ENCODE assay signal across 19 cellular contexts in the genomic region with DNA sequence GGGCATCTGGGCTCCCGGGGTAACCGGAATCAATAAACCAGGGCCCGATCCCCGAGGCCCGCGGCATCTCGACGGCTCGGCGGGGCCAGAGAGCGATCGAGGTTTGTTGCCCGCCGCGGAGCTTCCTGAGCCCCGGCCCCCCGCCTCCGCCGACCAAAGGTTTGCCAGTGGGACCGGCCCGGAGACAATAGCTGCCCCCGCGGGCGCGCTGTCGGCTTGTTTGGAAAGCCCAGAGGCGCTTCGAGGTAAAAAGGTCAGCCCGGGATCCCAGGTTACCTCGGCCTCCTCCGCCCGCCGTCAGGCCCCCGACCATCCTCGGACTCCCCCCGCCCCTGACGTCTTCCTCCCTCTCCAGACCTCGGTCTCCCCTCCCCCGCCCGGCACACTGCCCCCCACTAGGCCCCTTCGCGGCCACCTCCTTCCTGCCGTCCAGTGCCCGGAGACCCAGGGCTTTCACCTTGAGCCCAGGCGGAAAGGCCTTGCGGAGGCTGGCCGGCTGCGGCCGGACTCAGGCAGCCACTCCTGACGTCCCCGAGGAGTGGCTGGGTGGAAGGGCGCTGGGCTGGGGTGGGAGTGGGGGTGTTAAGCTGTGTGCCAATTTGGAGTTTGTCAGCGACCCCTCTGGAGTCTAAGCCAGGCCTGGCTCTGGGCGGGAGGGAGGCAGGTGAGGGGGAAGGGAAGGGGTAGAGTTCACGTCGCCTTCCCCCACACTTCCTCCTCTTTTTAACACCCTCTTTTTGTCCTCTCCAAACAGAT. TPM values are rescaled to one million over a fixed set of nuclear protein-coding genes. Genes with fewer than 3 reads are reported as not detected.
DNase-seq lines count a peak whose midpoint lies in the region; ATAC-seq, FAIRE-seq and TF ChIP-seq lines count a peak whose summit lies in the region.
"Had no signal": no experiment of that assay in that cellular context is flagged by ENCODE, and none has a peak within 500 bp of the region (broad histone marks: within the 10 kb centered on the region; RNA-seq: fewer than 3 reads in every experiment).

No MANE protein-coding gene starts in this region.

- FAIRE-seq in astrocyte (lab: Jason Lieb, UNC): no peak
- FAIRE-seq in keratinocyte (lab: Jason Lieb, UNC): no peak
- FAIRE-seq: bronchial epithelial cell had no signal

- no peak overlapping the region for H3K27ac Mint-ChIP-seq in astrocyte (ENCODE audit: unreplicated experiment)

- H3K9me3 ChIP-seq in SK-N-SH (no peaks in the 10 kb centered on the region), astrocyte (ENCODE audit: insufficient read depth, low read depth, low read length) (no peaks in the 10 kb centered on the region), keratinocyte (ENCODE audit: control insufficient read depth, low read depth, low read length) (no peaks in the 10 kb centered on the region), psoas muscle (no peaks in the 10 kb centered on the region)
- H3K9me3 ChIP-seq: gastroesophageal sphincter had no signal

- H3K36me3 Mint-ChIP-seq in astrocyte (ENCODE audit: low read depth, unreplicated experiment): peaks cover 2% of the 10 kb centered on the region

- no peak overlapping the region for H3K4me3 ChIP-seq in SK-N-SH (ENCODE audit: low read depth in 2 of 2, low read length in 1 of 2)
- no peak overlapping the region for H3K4me3 ChIP-seq in astrocyte (ENCODE audit: insufficient read depth, low read depth, low read length)
- H3K4me3 ChIP-seq in keratinocyte (ENCODE audit: control insufficient read depth in 2 of 3, extremely low read depth in 1 of 3, insufficient read depth in 2 of 3, low read depth in 1 of 3, low read length in 3 of 3): no peak overlapping the region
- peak overlapping the region; percentile 38 for H3K4me3 ChIP-seq in psoas muscle

- H3K27me3 Mint-ChIP-seq in astrocyte (ENCODE audit: low read depth, unreplicated experiment): peaks cover 92% of the 10 kb centered on the region

- POLR2A ChIA-PET in SK-N-SH (lab: Yijun Ruan, JAX): no interaction called here

- H3K4me3 Mint-ChIP-seq in astrocyte (ENCODE audit: unreplicated experiment): peak overlapping the region; percentile 60

- intact Hi-C loops in psoas muscle (cut with DNase I): no loop called here

- H2AFZ ChIP-seq in SK-N-SH (ENCODE audit: low read depth) (no peak overlapping the region), astrocyte (ENCODE audit: low read depth, low read length) (peak overlapping the region; percentile 45), keratinocyte (ENCODE audit: control insufficient read depth, low read length) (no peak overlapping the region)

- H3F3A ChIP-seq in SK-N-SH (replicated peaks; ENCODE audit: insufficient read depth): no peaks in the 10 kb centered on the region

- H3K79me2 ChIP-seq in SK-N-SH (ENCODE audit: insufficient read depth) (no peaks in the 10 kb centered on the region), astrocyte (ENCODE audit: insufficient read depth, low read length) (no peaks in the 10 kb centered on the region), keratinocyte (ENCODE audit: control insufficient read depth, insufficient read depth, low read length) (no peaks in the 10 kb centered on the region)

- H3K4me1 Mint-ChIP-seq in astrocyte (ENCODE audit: low read depth, unreplicated experiment): no peaks in the 10 kb centered on the region

- CTCF ChIA-PET in SK-N-SH (lab: Yijun Ruan, JAX): no interaction called here

- no peak for ATAC-seq in SK-N-SH treated with all-trans-retinoic acid at 6 μM for 48 hours
- no peak for ATAC-seq in psoas muscle
- ATAC-seq: gastroesophageal sphincter had no signal

- H3K9me3 Mint-ChIP-seq in astrocyte (ENCODE audit: unreplicated experiment): peaks cover 4% of the 10 kb centered on the region

- H3K9ac ChIP-seq in SK-N-SH (no peak overlapping the region), astrocyte (ENCODE audit: low read length) (no peak overlapping the region), keratinocyte (ENCODE audit: control insufficient read depth, extremely low read depth, insufficient read depth, low read length) (no peak overlapping the region)

- H3K4me1 ChIP-seq in SK-N-SH (ENCODE audit: control insufficient read depth in 1 of 2, insufficient read depth in 2 of 2, low read depth in 1 of 2, low read length in 1 of 2) (no peaks in the 10 kb centered on the region), astrocyte (ENCODE audit: insufficient read depth, low read length) (peaks cover 12% of the 10 kb centered on the region), keratinocyte (ENCODE audit: control insufficient read depth, extremely low read depth, insufficient read depth, low read length) (peaks cover 11% of the 10 kb centered on the region), psoas muscle (no peaks in the 10 kb centered on the region)

- no peaks in the 10 kb centered on the region for H3K36me3 ChIP-seq in SK-N-SH (replicated peaks in 1 of 2; ENCODE audit: control insufficient read depth in 1 of 2, insufficient read depth in 2 of 2, low read length in 1 of 2)
- H3K36me3 ChIP-seq in astrocyte (ENCODE audit: insufficient read depth, low read length): no peaks in the 10 kb centered on the region
- no peaks in the 10 kb centered on the region for H3K36me3 ChIP-seq in keratinocyte (ENCODE audit: control insufficient read depth in 2 of 2, extremely low read depth in 1 of 2, insufficient read depth in 2 of 2, low read length in 2 of 2)
- H3K36me3 ChIP-seq in psoas muscle (ENCODE audit: insufficient read depth in 1 of 2, low read depth in 1 of 2): no peaks in the 10 kb centered on the region
- H3K36me3 ChIP-seq: gastroesophageal sphincter had no signal

- H3K27ac ChIP-seq in SK-N-SH (ENCODE audit: low read depth in 2 of 2, low read length in 1 of 2) (no peak overlapping the region), astrocyte (ENCODE audit: low read depth, low read length) (no peak overlapping the region), keratinocyte (ENCODE audit: control insufficient read depth, insufficient read depth, low read length) (no peak overlapping the region), psoas muscle (no peak overlapping the region)
- H3K27ac ChIP-seq: gastroesophageal sphincter had no signal

- H3K4me2 ChIP-seq in SK-N-SH: no peak overlapping the region
- H3K4me2 ChIP-seq in astrocyte (ENCODE audit: low read length): peak overlapping the region; percentile 58
- peak overlapping the region; percentile 22 for H3K4me2 ChIP-seq in keratinocyte (ENCODE audit: control insufficient read depth, extremely low read depth, insufficient read depth, low read depth, low read length)

- TF ChIP-seq CTCF in SK-N-SH (IDR thresholded peaks at IDR 0.05) (no peak), astrocyte (IDR thresholded peaks at IDR 0.05; ENCODE audit: insufficient read depth, low read depth, low read length) (no peak), keratinocyte (optimal IDR thresholded peaks at IDR 0.05 in 1 of 3, IDR thresholded peaks at IDR 0.05 in 1 of 3, conservative IDR thresholded peaks at IDR 0.05 in 1 of 3; ENCODE audit: extremely low read depth in 1 of 3, insufficient read depth in 2 of 3, low read length in 3 of 3) (no peak), psoas muscle (IDR thresholded peaks at IDR 0.05) (no peak)

- dilution Hi-C loops in keratinocyte (cut with MboI; ENCODE audit: extremely low pct_ligation_motif_present, low sequenced_read_pairs): no loop called here

- no peak for TF ChIP-seq RAD21 in SK-N-SH (IDR thresholded peaks at IDR 0.05; ENCODE audit: low read length)

- no peak for TF ChIP-seq EP300 in SK-N-SH (IDR thresholded peaks at IDR 0.05; ENCODE audit: borderline replicate concordance in 1 of 2, low read depth in 1 of 2, low read length in 1 of 2)

- H3K27me3 ChIP-seq in SK-N-SH (ENCODE audit: insufficient read depth) (peaks cover 98% of the 10 kb centered on the region), astrocyte (ENCODE audit: insufficient read depth, low read length) (peaks cover 50% of the 10 kb centered on the region), keratinocyte (ENCODE audit: control insufficient read depth, extremely low read depth, insufficient read depth, low read length) (peaks cover 8% of the 10 kb centered on the region), psoas muscle (ENCODE audit: insufficient read depth in 3 of 3, low read length in 2 of 3) (peaks cover 0 to 28% (median 7%) of the 10 kb centered on the region in 3 donors)

- DNase-seq in SK-N-SH: peak; percentile 32
- no peak for DNase-seq in astrocyte (ENCODE audit: low read depth)
- no peak for DNase-seq in keratinocyte (ENCODE audit: low read depth, low spot score)
- peak in 1 of 2 donors; percentile 48 for DNase-seq in psoas muscle
- no peak for DNase-seq in kidney tubule cell (ENCODE audit: low spot score)
- no peak for DNase-seq in HCEC 1CT
- DNase-seq in pons (ENCODE audit: low spot score): no peak
- DNase-seq: activated gamma-delta T cell treated with Interleukin-2 at 50 U/mL for 16 hours, Karpas-422, NCI-H1930, NCI-H748 treated with DMSO at 0.1 percent for 48 hours, substantia nigra had no signal

- H3K9me1 ChIP-seq in keratinocyte (ENCODE audit: control insufficient read depth, extremely low read depth, insufficient read depth, low read length): no peaks in the 10 kb centered on the region

- no peaks in the 10 kb centered on the region for H4K20me1 ChIP-seq in SK-N-SH (ENCODE audit: insufficient read depth)
- H4K20me1 ChIP-seq in astrocyte (ENCODE audit: insufficient read depth, low read length): no peaks in the 10 kb centered on the region
- no peaks in the 10 kb centered on the region for H4K20me1 ChIP-seq in keratinocyte (ENCODE audit: control insufficient read depth, extremely low read depth, insufficient read depth, low read length)

- WGBS in SK-N-SH (ENCODE audit: low lambda C conversion rate): 25% methylated on average over 44 of the region's 56 CpGs
- WGBS in psoas muscle, 3 donors: 39 to 40% (median 40%) methylated on average over 42 to 56 of the region's 56 CpGs

- no peaks in the 10 kb centered on the region for H3K9me2 ChIP-seq in SK-N-SH

RNA-seq across cellular contexts. Expression of a gene that starts 3.6 kb away (rescaled TPM):
- polyA plus RNA-seq in SK-N-SH (2012; rRNA removed) (not detected in 2 replicates), keratinocyte (not detected in 3 replicates), psoas muscle (not detected)
- polyA plus RNA-seq in SK-N-SH (2012; cell fraction: cytosol; rRNA removed): not detected in 2 replicates
- not detected in 2 replicates for polyA plus RNA-seq in SK-N-SH (2012; cell fraction: nucleus; rRNA removed)
- total RNA-seq in astrocyte (not detected in 2 replicates), psoas muscle (not detected)
- not detected for polyA plus RNA-seq in keratinocyte (2011; ENCODE audit: low read depth)
- not detected in 2 replicates for polyA plus RNA-seq in keratinocyte (2011; cell fraction: cytosol; rRNA removed)
- polyA plus RNA-seq in keratinocyte (2011; cell fraction: nucleus; rRNA removed): not detected in 2 replicates
- not detected in 2 replicates for polyA plus RNA-seq in keratinocyte (2012; ENCODE audit: low replicate concordance)
- polyA minus RNA-seq in keratinocyte: not detected in 3 replicates
- polyA minus RNA-seq in keratinocyte (2011; cell fraction: cytosol; rRNA and poly(A)+ RNA removed): not detected
- not detected in 2 replicates for polyA minus RNA-seq in keratinocyte (2011; cell fraction: nucleus; rRNA and poly(A)+ RNA removed)
- total RNA-seq: A172, bronchial epithelial cell, G401, gastroesophageal sphincter, liver, osteocyte had no signal
- polyA plus RNA-seq: liver had no signal

RNA-seq across cellular contexts. Expression of a gene that starts 17.7 kb away (rescaled TPM):
- polyA plus RNA-seq in SK-N-SH (2012; rRNA removed) (1.2 and 1.9 TPM in 2 replicates), keratinocyte (3.0 to 5.7 TPM (median 3.8 TPM) in 3 replicates), psoas muscle (1 to 10 TPM; 4.6 to 5.0 (median 5.0) TPM)
- 0.73 and 1.1 TPM in 2 replicates for polyA plus RNA-seq in SK-N-SH (2012; cell fraction: cytosol; rRNA removed)
- polyA plus RNA-seq in SK-N-SH (2012; cell fraction: nucleus; rRNA removed): 2.6 and 3.2 TPM in 2 replicates
- total RNA-seq in astrocyte (0.41 and 1.8 TPM in 2 replicates), psoas muscle (10 to 100 TPM in 1 of 4 donors, 1 to 10 TPM in 3; 3.1 to 12.9 (median 6.5) TPM)
- polyA plus RNA-seq in keratinocyte (2011; ENCODE audit: low read depth): not detected
- 4.2 and 4.6 TPM in 2 replicates for polyA plus RNA-seq in keratinocyte (2011; cell fraction: cytosol; rRNA removed)
- 7.0 and 9.2 TPM in 2 replicates for polyA plus RNA-seq in keratinocyte (2011; cell fraction: nucleus; rRNA removed)
- 1.9 and 7.8 TPM in 2 replicates for polyA plus RNA-seq in keratinocyte (2012; ENCODE audit: low replicate concordance)
- polyA minus RNA-seq in keratinocyte: 0.33 to 1.6 TPM (median 0.58 TPM) in 3 replicates
- polyA minus RNA-seq in keratinocyte (2011; cell fraction: cytosol; rRNA and poly(A)+ RNA removed): 3.3 TPM
- polyA minus RNA-seq in keratinocyte (2011; cell fraction: nucleus; rRNA and poly(A)+ RNA removed): 0.53 and 0.85 TPM in 2 replicates
- total RNA-seq: bronchial epithelial cell, osteocyte had no signal

RNA-seq across cellular contexts. Expression of a gene that starts 51.0 kb away (rescaled TPM):
- 0.03 TPM in 2 replicates for polyA plus RNA-seq in SK-N-SH (2012; rRNA removed)
- 0.03 TPM in 2 replicates for polyA plus RNA-seq in SK-N-SH (2012; cell fraction: cytosol; rRNA removed)
- polyA plus RNA-seq in SK-N-SH (2012; cell fraction: nucleus; rRNA removed): 0.04 and 0.05 TPM in 2 replicates
- total RNA-seq in astrocyte: not detected in 2 replicates
- 0.46 to 0.89 TPM (median 0.59 TPM) in 3 replicates for polyA plus RNA-seq in keratinocyte
- 0.11 TPM for polyA plus RNA-seq in keratinocyte (2011; ENCODE audit: low read depth)
- 0.46 and 0.55 TPM in 2 replicates for polyA plus RNA-seq in keratinocyte (2011; cell fraction: cytosol; rRNA removed)
- polyA plus RNA-seq in keratinocyte (2011; cell fraction: nucleus; rRNA removed): 1.4 and 1.8 TPM in 2 replicates
- polyA plus RNA-seq in keratinocyte (2012; ENCODE audit: low replicate concordance): 0.30 and 1.2 TPM in 2 replicates
- polyA minus RNA-seq in keratinocyte: 0.19 to 0.92 TPM (median 0.30 TPM) in 3 replicates
- polyA minus RNA-seq in keratinocyte (2011; cell fraction: cytosol; rRNA and poly(A)+ RNA removed): not detected
- polyA minus RNA-seq in keratinocyte (2011; cell fraction: nucleus; rRNA and poly(A)+ RNA removed): 0.21 and 0.70 TPM in 2 replicates
- total RNA-seq in psoas muscle: 1 to 10 TPM in 2 of 4 donors, under 1 TPM in 2; 0.80 to 4.0 (median 1.3) TPM
- under 1 TPM; 0.38 to 0.89 (median 0.55) TPM for polyA plus RNA-seq in psoas muscle
- total RNA-seq: bronchial epithelial cell, osteocyte had no signal
